Comparison of ENCODE assay signal across 29 cellular contexts in the genomic region with DNA sequence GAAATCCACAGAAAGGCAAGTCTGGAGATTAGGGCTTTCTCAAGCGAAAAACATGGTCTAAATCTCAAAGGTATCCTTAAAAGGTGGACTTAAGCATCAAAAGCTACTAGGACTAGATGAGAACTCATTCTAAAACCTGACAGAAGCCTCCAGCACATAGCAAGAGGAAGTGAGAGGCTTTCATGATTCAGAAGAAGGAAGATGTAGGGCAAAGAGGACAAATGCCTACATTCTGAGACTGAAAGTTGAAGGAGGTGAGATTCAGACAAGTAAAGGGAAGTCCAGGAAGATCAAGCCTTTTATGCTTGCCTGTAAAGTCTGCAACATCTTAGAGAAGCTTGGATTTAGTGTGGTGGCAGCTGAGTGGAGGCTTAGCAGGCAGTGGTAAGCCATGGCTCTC.
DNase-seq lines count a peak whose midpoint lies in the region; ATAC-seq, FAIRE-seq and TF ChIP-seq lines count a peak whose summit lies in the region.
"Had no signal": no experiment of that assay in that cellular context is flagged by ENCODE, and none has a peak within 500 bp of the region (broad histone marks: within the 10 kb centered on the region; RNA-seq: fewer than 3 reads in every experiment).

No MANE protein-coding gene starts in this region.

- 10% methylated on average over 1 of the region's 1 CpG for WGBS in GM12878 (ENCODE audit: insufficient coverage, insufficient replicate concordance, low lambda C conversion rate, missing lambda C conversion rate)
- no CpG with 5 or more reads among the region's 1 CpG for WGBS in H9 (ENCODE audit: extremely low coverage, insufficient read length, low lambda C conversion rate)

- H3K4me1 ChIP-seq in GM12878 (ENCODE audit: control insufficient read depth, insufficient read depth, low read length) (no peaks in the 10 kb centered on the region; the same call in 1 of the 2 replicates), H9 (ENCODE audit: insufficient read depth, low read length) (no peaks in the 10 kb centered on the region)
- H3K4me1 ChIP-seq: foreskin keratinocyte, spleen, tibial nerve had no signal

- no peak overlapping the region for H3K4me3 Mint-ChIP-seq in H9
- H3K4me3 Mint-ChIP-seq: activated CD4-positive, alpha-beta T cell treated with anti-CD3 and anti-CD28 coated beads, Interleukin-2, amount 10 ng/mL, durations not matched to agents 7 days and 5 days; activated naive CD8-positive, alpha-beta T cell treated with anti-CD3 and anti-CD28 coated beads for 36 hours; natural killer cell treated with Interleukin-12 subunit alpha and Interleukin-12 subunit beta and Interleukin-15 and Interleukin-18, amount 100 ng/mL, for 72 hours; stimulated activated naive CD8-positive, alpha-beta T cell treated with anti-CD3 and anti-CD28 coated beads, Interleukin-15, amount 100 ng/mL, for 72 hours had no signal

- no peak overlapping the region for H2BK120ac ChIP-seq in H9 (ENCODE audit: low read depth, low read length, poor library complexity, severe bottlenecking)

- no peak overlapping the region for H2BK20ac ChIP-seq in H9 (ENCODE audit: low read depth, low read length, poor library complexity, severe bottlenecking)

- POLR2A ChIA-PET in GM12878 (lab: Charles Lee) = no interaction called here

- no peaks in the 10 kb centered on the region for H3K36me3 Mint-ChIP-seq in H9 (ENCODE audit: insufficient read depth in 1 of 3, low read depth in 3 of 3)
- H3K36me3 Mint-ChIP-seq: activated naive CD8-positive, alpha-beta T cell treated with anti-CD3 and anti-CD28 coated beads for 36 hours; natural killer cell treated with Interleukin-12 subunit alpha and Interleukin-12 subunit beta and Interleukin-15 and Interleukin-18, amount 100 ng/mL, for 72 hours had no signal

- peaks cover 0 to 4% of the 10 kb centered on the region in 2 experiments; a peak in 2 of 4 replicates for H3K4me1 Mint-ChIP-seq in H9
- H3K4me1 Mint-ChIP-seq: activated CD4-positive, alpha-beta T cell treated with anti-CD3 and anti-CD28 coated beads, Interleukin-2, amount 10 ng/mL, durations not matched to agents 7 days and 5 days; activated naive CD8-positive, alpha-beta T cell treated with anti-CD3 and anti-CD28 coated beads for 36 hours; stimulated activated naive CD8-positive, alpha-beta T cell treated with anti-CD3 and anti-CD28 coated beads, Interleukin-15, amount 100 ng/mL, for 72 hours had no signal

- in situ Hi-C loops in GM12878 (cut with MboI) = no loop called here

- H2AFZ ChIP-seq in GM12878 (ENCODE audit: control insufficient read depth, low read depth, low read length) (no peak overlapping the region), H9 (ENCODE audit: low read length) (no peak overlapping the region)

- no peak overlapping the region for H4K91ac ChIP-seq in H9 (ENCODE audit: insufficient read length, low read depth, low read length)

- no peaks in the 10 kb centered on the region for H3K79me1 ChIP-seq in H9 (ENCODE audit: insufficient read depth, low read depth, low read length, poor library complexity, severe bottlenecking)

- no peaks in the 10 kb centered on the region for H3K36me3 ChIP-seq in GM12878 (ENCODE audit: control insufficient read depth in 2 of 2, insufficient read depth in 2 of 2, low read length in 1 of 2)
- H3K36me3 ChIP-seq: spleen, tibial nerve had no signal

- no peak overlapping the region for H3T11ph ChIP-seq in H9 (ENCODE audit: low read length)

- H3K18ac ChIP-seq in H9 (ENCODE audit: insufficient read length, low read depth, low read length) = no peak overlapping the region

- H4K5ac ChIP-seq in H9 (ENCODE audit: insufficient read length, low read depth, low read length) = no peak overlapping the region

- H3K23ac ChIP-seq in H9 (ENCODE audit: insufficient read length, low read depth, low read length) = no peak overlapping the region

- H3K27me3 ChIP-seq in GM12878 (replicated peaks in 1 of 2; ENCODE audit: control insufficient read depth in 2 of 2, insufficient read depth in 2 of 2, low read length in 1 of 2) = no peaks in the 10 kb centered on the region
- no peaks in the 10 kb centered on the region for H3K27me3 ChIP-seq in H9 (ENCODE audit: insufficient read depth, low read length)
- H3K27me3 ChIP-seq: foreskin keratinocyte, spleen, tibial nerve had no signal

- H2BK15ac ChIP-seq in H9 (ENCODE audit: low read depth, low read length) = no peak overlapping the region

- CTCF ChIA-PET in GM12878 (lab: Yijun Ruan, JAX) = no interaction called here

- no peak for TF ChIP-seq POLR2A in GM12891 (IDR thresholded peaks at IDR 0.05; ENCODE audit: low read depth, low read length)
- no peak for TF ChIP-seq POLR2A in GM12878 (IDR thresholded peaks at IDR 0.05; ENCODE audit: low read depth, low read length)

- H4K8ac ChIP-seq in H9 (replicated peaks; ENCODE audit: insufficient read length, low read depth, low read length) = no peak overlapping the region

- RAD21 ChIA-PET in GM12878 (lab: Charles Lee; ENCODE audit: unreplicated experiment) = no interaction called here

- no peak overlapping the region for H3K4me2 ChIP-seq in GM12878 (ENCODE audit: control insufficient read depth, insufficient read depth)
- no peak overlapping the region for H3K4me2 ChIP-seq in H9 (ENCODE audit: insufficient read depth, insufficient read length, low read length)

- no TSS peak for BruUV-seq in GM12878 (replicated peaks; lab: Mats Ljungman, UMichigan)

- H3K23me2 ChIP-seq in H9 (ENCODE audit: insufficient read length, low read depth, low read length, poor library complexity, severe bottlenecking) = no peaks in the 10 kb centered on the region

- H3K79me2 ChIP-seq in GM12878 (ENCODE audit: control insufficient read depth, insufficient read depth, low read length) = no peaks in the 10 kb centered on the region
- no peaks in the 10 kb centered on the region for H3K79me2 ChIP-seq in H9 (ENCODE audit: insufficient read depth, low read length)

- H3K14ac ChIP-seq in H9 (ENCODE audit: insufficient read depth, low read length) = no peak overlapping the region

- no peak overlapping the region for H3K4me3 ChIP-seq in GM12878
- H3K4me3 ChIP-seq: K562, spleen, tibial nerve had no signal

- H2BK12ac ChIP-seq in H9 (ENCODE audit: insufficient read length, low read depth, low read length) = no peak overlapping the region

- no peak for TF ChIP-seq CTCF in GM12878 (IDR thresholded peaks at IDR 0.05 in 2 of 3, conservative IDR thresholded peaks at IDR 0.05 in 1 of 3; ENCODE audit: control insufficient read depth in 2 of 3, extremely low read depth in 1 of 3, insufficient read depth in 1 of 3, low read depth in 3 of 3, low read length in 3 of 3)
- no peak for TF ChIP-seq CTCF in H9 (conservative IDR thresholded peaks at IDR 0.05)

- H3K27me3 Mint-ChIP-seq in H9 (ENCODE audit: low read depth) = no peaks in the 10 kb centered on the region
- H3K27me3 Mint-ChIP-seq: activated CD4-positive, alpha-beta T cell treated with anti-CD3 and anti-CD28 coated beads, Interleukin-2, amount 10 ng/mL, durations not matched to agents 7 days and 5 days; activated naive CD8-positive, alpha-beta T cell treated with anti-CD3 and anti-CD28 coated beads for 36 hours; natural killer cell treated with Interleukin-12 subunit alpha and Interleukin-12 subunit beta and Interleukin-15 and Interleukin-18, amount 100 ng/mL, for 72 hours; stimulated activated naive CD8-positive, alpha-beta T cell treated with anti-CD3 and anti-CD28 coated beads, Interleukin-15, amount 100 ng/mL, for 72 hours had no signal

- SMC1A ChIA-PET in GM12878 (lab: Charles Lee; ENCODE audit: uncharacterized antibody, unreplicated experiment) = interaction anchor here (0.6 to 1.2 kb wide), 2 partner anchors 9 to 495 kb away, joined by 4 to 5 read pairs; no protein-coding TSS in a partner anchor

- H4K20me1 ChIP-seq in GM12878 (ENCODE audit: control insufficient read depth, insufficient read depth) = no peaks in the 10 kb centered on the region
- H4K20me1 ChIP-seq in H9 (ENCODE audit: control insufficient read depth, insufficient read depth, insufficient read length) = no peaks in the 10 kb centered on the region

- intact Hi-C loops in GM12878 (cut with micrococcal nuclease; ENCODE audit: unreplicated experiment) = no loop called here

- no peak overlapping the region for H3K27ac Mint-ChIP-seq in H9
- H3K27ac Mint-ChIP-seq: activated CD4-positive, alpha-beta T cell treated with anti-CD3 and anti-CD28 coated beads, Interleukin-2, amount 10 ng/mL, durations not matched to agents 7 days and 5 days; activated naive CD8-positive, alpha-beta T cell treated with anti-CD3 and anti-CD28 coated beads for 36 hours; natural killer cell treated with Interleukin-12 subunit alpha and Interleukin-12 subunit beta and Interleukin-15 and Interleukin-18, amount 100 ng/mL, for 72 hours; stimulated activated naive CD8-positive, alpha-beta T cell treated with anti-CD3 and anti-CD28 coated beads, Interleukin-15, amount 100 ng/mL, for 72 hours had no signal

- H3K9ac ChIP-seq in GM12878 (ENCODE audit: control insufficient read depth, insufficient read depth, low read length) (no peak overlapping the region), H9 (ENCODE audit: extremely low read depth, insufficient read length, low read length) (no peak overlapping the region)

- H2AK5ac ChIP-seq in H9 (ENCODE audit: insufficient read length, low read length) = no peak overlapping the region

- ATAC-seq in GM21515 (IDR thresholded peaks at IDR 0.05; ENCODE audit: unreplicated experiment) (peak; percentile 57), HG03175 (IDR thresholded peaks at IDR 0.05; ENCODE audit: unreplicated experiment) (peak; percentile 44), GM12878 (peak; percentile 50)
- ATAC-seq: foreskin keratinocyte; K562; left lobe of liver; natural killer cell treated with Interleukin-12 subunit alpha and Interleukin-12 subunit beta and Interleukin-15 and Interleukin-18, amount 100 ng/mL, for 72 hours; PC-3; stimulated activated naive CD8-positive, alpha-beta T cell treated with anti-CD3 and anti-CD28 coated beads, Interleukin-15, amount 100 ng/mL, for 72 hours had no signal

- no peak overlapping the region for H3K4ac ChIP-seq in H9 (ENCODE audit: low read depth, low read length)

- FAIRE-seq in GM12891 (lab: Jason Lieb, UNC) = no peak
- no peak for FAIRE-seq in GM12878 (lab: Jason Lieb, UNC)
- FAIRE-seq: astrocyte, K562 had no signal

- H2BK5ac ChIP-seq in H9 (ENCODE audit: insufficient read length, low read length) = no peak overlapping the region

- H3K9me3 Mint-ChIP-seq in H9 = no peaks in the 10 kb centered on the region
- H3K9me3 Mint-ChIP-seq: activated naive CD8-positive, alpha-beta T cell treated with anti-CD3 and anti-CD28 coated beads for 36 hours had no signal

- TF ChIP-seq EP300 in GM12878 (IDR thresholded peaks at IDR 0.05; ENCODE audit: borderline replicate concordance in 1 of 2, control insufficient read depth in 1 of 2, low read depth in 2 of 2, low read length in 2 of 2) = no peak

- no peak for TF ChIP-seq RAD21 in GM12878 (IDR thresholded peaks at IDR 0.05; ENCODE audit: insufficient read depth, low read depth, low read length)

- H3K27ac ChIP-seq in GM12878 (ENCODE audit: control insufficient read depth, insufficient read depth) (no peak overlapping the region), H9 (ENCODE audit: insufficient read length, low read depth, low read length) (no peak overlapping the region)
- H3K27ac ChIP-seq: foreskin keratinocyte, spleen, tibial nerve had no signal

- H3K56ac ChIP-seq in H9 (ENCODE audit: insufficient read length, low read depth, low read length) = no peak overlapping the region

- DNase-seq in GM12891 (ENCODE audit: insufficient read length, low spot score) (no peak), GM12878 (ENCODE audit: low read depth, low spot score) (no peak), H9 (no peak), pons (ENCODE audit: low spot score) (no peak), NCI-H2029 treated with DMSO at 0.1 percent for 48 hours (lab: John Stamatoyannopoulos, UW) (no peak), iPS-NIHi11 (ENCODE audit: low spot score) (no peak)
- DNase-seq: activated CD4-positive, alpha-beta T cell treated with anti-CD3 and anti-CD28 coated beads, Interleukin-2, amount 10 ng/mL, durations not matched to agents 7 days and 5 days; activated CD8-positive, alpha-beta memory T cell treated with anti-CD3 and anti-CD28 coated beads, Interleukin-2, amount 50 U/mL, for 4 hours; activated naive CD8-positive, alpha-beta T cell treated with anti-CD3 and anti-CD28 coated beads for 36 hours; COR-L47; DND-41; foreskin keratinocyte; GOT3; midbrain; MM.1S; NCI-H187; NCI-H774; PC-3; SHP77; spleen; stimulated activated CD4-positive, alpha-beta T cell treated with anti-CD3 and anti-CD28 coated beads, Interleukin-4, amount 100 ng/mL, for 4 hours; stimulated activated naive CD8-positive, alpha-beta T cell treated with anti-CD3 and anti-CD28 coated beads, Interleukin-15, amount 100 ng/mL, for 72 hours had no signal

- H3K9me3 ChIP-seq in GM12878 (replicated peaks; ENCODE audit: control insufficient read depth, insufficient read depth, low read length) = no peaks in the 10 kb centered on the region
- no peaks in the 10 kb centered on the region for H3K9me3 ChIP-seq in H9 (ENCODE audit: control insufficient read depth, low read depth, low read length)
- H3K9me3 ChIP-seq: spleen, tibial nerve had no signal
